8 cellular contexts compared by ENCODE assay signal in the genomic region with DNA sequence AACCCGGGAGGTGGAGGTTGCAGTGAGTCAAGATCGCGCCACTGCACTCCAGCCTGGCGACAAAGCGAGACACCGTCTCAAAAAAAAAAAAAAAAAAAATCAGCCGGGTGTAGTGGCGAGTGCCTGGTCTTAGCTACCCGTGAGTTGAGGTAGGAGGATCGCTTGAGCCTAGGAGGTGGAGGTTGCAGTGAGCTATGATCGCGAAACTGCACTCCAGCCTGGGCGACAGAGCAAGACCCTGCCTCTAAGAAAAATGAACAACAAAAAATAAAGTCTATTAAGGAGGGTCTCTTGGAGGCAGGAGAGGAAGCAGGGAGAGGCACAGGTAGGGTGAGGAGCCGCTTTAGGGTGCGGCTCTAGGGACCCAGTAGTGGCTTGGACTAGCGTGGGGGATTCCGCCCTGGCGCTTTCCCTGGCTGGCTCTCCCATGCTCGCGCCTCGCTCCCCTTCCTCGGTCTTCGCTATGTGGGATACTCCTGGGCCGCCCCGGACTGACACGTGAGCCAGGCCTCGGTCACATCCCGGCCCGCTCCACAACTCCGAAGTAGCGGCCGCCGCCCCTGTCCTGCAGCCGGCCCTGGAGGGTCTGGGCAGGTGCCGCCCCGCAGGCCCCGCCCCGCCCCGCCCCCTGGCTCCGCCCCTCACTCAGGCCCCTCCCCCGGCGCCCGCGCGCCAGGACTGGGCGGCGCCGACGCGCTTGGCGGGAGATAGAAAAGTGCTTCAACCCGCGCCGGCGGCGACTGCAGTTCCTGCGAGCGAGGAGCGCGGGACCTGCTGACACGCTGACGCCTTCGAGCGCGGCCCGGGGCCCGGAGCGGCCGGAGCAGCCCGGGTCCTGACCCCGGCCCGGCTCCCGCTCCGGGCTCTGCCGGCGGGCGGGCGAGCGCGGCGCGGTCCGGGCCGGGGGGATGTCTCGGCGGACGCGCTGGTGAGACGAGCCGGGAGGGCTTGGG. TPM values are rescaled to one million over a fixed set of nuclear protein-coding genes. Genes with fewer than 3 reads are reported as not detected.
DNase-seq lines count a peak whose midpoint lies in the region; ATAC-seq and TF ChIP-seq lines count a peak whose summit lies in the region.

Gene MYBL2 (plus strand): TSS at position 739 of the 953 bp plus-strand sequence. CDS start 170 bp downstream, at position 909.

- no CpG with 5 or more reads among the region's 90 CpGs for WGBS in mesendoderm (ENCODE audit: extremely low coverage, insufficient coverage, low lambda C conversion rate)

- DNase-seq in AG09309 (ENCODE audit: low read depth) (no peak), NCI-H446 (lab: John Stamatoyannopoulos, UW) (peak; percentile 41 to 82), dermis microvascular lymphatic vessel endothelial cell (ENCODE audit: low read depth in 2 of 2) (peak; percentile 29 to 70), mesendoderm (peak; percentile 85)
- DNase-seq in activated CD4-positive, alpha-beta T cell treated with anti-CD3 and anti-CD28 coated beads for 48 hours, result peak; percentile 81
- DNase-seq in stimulated activated CD8-positive, alpha-beta memory T cell treated with anti-CD3 and anti-CD28 coated beads, Interleukin-7, amount 100 ng/mL, for 24 hours (ENCODE audit: low read depth), result peak; percentile 37

- H3K36me3 ChIP-seq in mesendoderm (ENCODE audit: control insufficient read depth, insufficient read depth, low read length), result peaks cover 3% of the 10 kb centered on the region

- H3K79me2 ChIP-seq in mesendoderm (ENCODE audit: control insufficient read depth, insufficient read depth, low read length), result peaks cover 32% of the 10 kb centered on the region

- H3K4me3 ChIP-seq in AG09309 (ENCODE audit: control insufficient read depth, low read depth, low read length) (peak within 1 kb of the TSS; percentile 43), mesendoderm (ENCODE audit: low read length) (peak within 1 kb of the TSS; percentile 88)

- H3K9ac ChIP-seq in mesendoderm (ENCODE audit: low read length), result peak within 1 kb of the TSS; percentile 92

- H3K56ac ChIP-seq in mesendoderm (ENCODE audit: low read length), result peak within 1 kb of the TSS; percentile 94

- H2BK15ac ChIP-seq in mesendoderm (replicated peaks; ENCODE audit: low read depth), result no peak within 1 kb of the TSS

- H3K23ac ChIP-seq in mesendoderm (ENCODE audit: low read length), result peak within 1 kb of the TSS; percentile 81

- peak within 1 kb of the TSS; percentile 28 for H2BK5ac ChIP-seq in mesendoderm (ENCODE audit: low read length)

- TF ChIP-seq CTCF in AG09309 (IDR thresholded peaks at IDR 0.05; ENCODE audit: control insufficient read depth, insufficient read depth, low read depth, low read length, missing control alignments), result no peak

- H3K18ac ChIP-seq in mesendoderm (ENCODE audit: low read length), result peak within 1 kb of the TSS; percentile 75

- H3K4ac ChIP-seq in mesendoderm (ENCODE audit: low read depth, low read length), result peak within 1 kb of the TSS; percentile 85

- peak within 1 kb of the TSS; percentile 67 for H2AK5ac ChIP-seq in mesendoderm (ENCODE audit: low read length)

- H2BK120ac ChIP-seq in mesendoderm (ENCODE audit: low read depth, low read length), result peak within 1 kb of the TSS; percentile 3

- no peak within 1 kb of the TSS for H4K8ac ChIP-seq in mesendoderm (ENCODE audit: low read depth, low read length)

- no peaks in the 10 kb centered on the region for H3K27me3 ChIP-seq in mesendoderm (ENCODE audit: insufficient read depth, low read length, poor library complexity)

- peak within 1 kb of the TSS; percentile 95 for H3K4me2 ChIP-seq in mesendoderm (ENCODE audit: low read length)

- H3K79me1 ChIP-seq in mesendoderm (ENCODE audit: low read length), result peaks cover 10% of the 10 kb centered on the region

- H3K27ac ChIP-seq in mesendoderm (ENCODE audit: low read depth, low read length), result peak within 1 kb of the TSS; percentile 61

- H3K4me1 ChIP-seq in mesendoderm (ENCODE audit: control insufficient read depth, low read depth, low read length), result no peaks in the 10 kb centered on the region

- no peak within 1 kb of the TSS for H4K5ac ChIP-seq in mesendoderm (ENCODE audit: low read length)

- peak; percentile 80 for ATAC-seq in GM18867 (IDR thresholded peaks at IDR 0.05; ENCODE audit: unreplicated experiment)
- peak; percentile 56 for ATAC-seq in HG03097 (IDR thresholded peaks at IDR 0.05; ENCODE audit: low FRiP score, unreplicated experiment)

RNA-seq across cellular contexts. Expression of gene MYBL2, which starts in this region (rescaled TPM):
- 8.6 and 13.0 TPM in 2 replicates for total RNA-seq in dermis microvascular lymphatic vessel endothelial cell
- polyA plus RNA-seq in mesendoderm (2013, experiment 1 of 2), result 211 TPM
- 213 TPM for polyA plus RNA-seq in mesendoderm (2013, experiment 2 of 2)
